In genomic region chr3:183583331-183584245, GRCh38 we compare ENCODE assay signal across 2 cellular contexts.
TF ChIP-seq lines count a peak whose summit lies in the region.

No MANE protein-coding gene starts in this region.

TF ChIP-seq in GM23338, 12 proteins besides CTCF, POLR2A, EP300 and RAD21:
- TF ChIP-seq EZH2 (IDR thresholded peaks at IDR 0.05; ENCODE audit: low read depth, unreplicated experiment), result no peak
- no peak for TF ChIP-seq EZH2phosphoT487 (IDR thresholded peaks at IDR 0.05; ENCODE audit: unreplicated experiment)
- TF ChIP-seq, protein P1, sequence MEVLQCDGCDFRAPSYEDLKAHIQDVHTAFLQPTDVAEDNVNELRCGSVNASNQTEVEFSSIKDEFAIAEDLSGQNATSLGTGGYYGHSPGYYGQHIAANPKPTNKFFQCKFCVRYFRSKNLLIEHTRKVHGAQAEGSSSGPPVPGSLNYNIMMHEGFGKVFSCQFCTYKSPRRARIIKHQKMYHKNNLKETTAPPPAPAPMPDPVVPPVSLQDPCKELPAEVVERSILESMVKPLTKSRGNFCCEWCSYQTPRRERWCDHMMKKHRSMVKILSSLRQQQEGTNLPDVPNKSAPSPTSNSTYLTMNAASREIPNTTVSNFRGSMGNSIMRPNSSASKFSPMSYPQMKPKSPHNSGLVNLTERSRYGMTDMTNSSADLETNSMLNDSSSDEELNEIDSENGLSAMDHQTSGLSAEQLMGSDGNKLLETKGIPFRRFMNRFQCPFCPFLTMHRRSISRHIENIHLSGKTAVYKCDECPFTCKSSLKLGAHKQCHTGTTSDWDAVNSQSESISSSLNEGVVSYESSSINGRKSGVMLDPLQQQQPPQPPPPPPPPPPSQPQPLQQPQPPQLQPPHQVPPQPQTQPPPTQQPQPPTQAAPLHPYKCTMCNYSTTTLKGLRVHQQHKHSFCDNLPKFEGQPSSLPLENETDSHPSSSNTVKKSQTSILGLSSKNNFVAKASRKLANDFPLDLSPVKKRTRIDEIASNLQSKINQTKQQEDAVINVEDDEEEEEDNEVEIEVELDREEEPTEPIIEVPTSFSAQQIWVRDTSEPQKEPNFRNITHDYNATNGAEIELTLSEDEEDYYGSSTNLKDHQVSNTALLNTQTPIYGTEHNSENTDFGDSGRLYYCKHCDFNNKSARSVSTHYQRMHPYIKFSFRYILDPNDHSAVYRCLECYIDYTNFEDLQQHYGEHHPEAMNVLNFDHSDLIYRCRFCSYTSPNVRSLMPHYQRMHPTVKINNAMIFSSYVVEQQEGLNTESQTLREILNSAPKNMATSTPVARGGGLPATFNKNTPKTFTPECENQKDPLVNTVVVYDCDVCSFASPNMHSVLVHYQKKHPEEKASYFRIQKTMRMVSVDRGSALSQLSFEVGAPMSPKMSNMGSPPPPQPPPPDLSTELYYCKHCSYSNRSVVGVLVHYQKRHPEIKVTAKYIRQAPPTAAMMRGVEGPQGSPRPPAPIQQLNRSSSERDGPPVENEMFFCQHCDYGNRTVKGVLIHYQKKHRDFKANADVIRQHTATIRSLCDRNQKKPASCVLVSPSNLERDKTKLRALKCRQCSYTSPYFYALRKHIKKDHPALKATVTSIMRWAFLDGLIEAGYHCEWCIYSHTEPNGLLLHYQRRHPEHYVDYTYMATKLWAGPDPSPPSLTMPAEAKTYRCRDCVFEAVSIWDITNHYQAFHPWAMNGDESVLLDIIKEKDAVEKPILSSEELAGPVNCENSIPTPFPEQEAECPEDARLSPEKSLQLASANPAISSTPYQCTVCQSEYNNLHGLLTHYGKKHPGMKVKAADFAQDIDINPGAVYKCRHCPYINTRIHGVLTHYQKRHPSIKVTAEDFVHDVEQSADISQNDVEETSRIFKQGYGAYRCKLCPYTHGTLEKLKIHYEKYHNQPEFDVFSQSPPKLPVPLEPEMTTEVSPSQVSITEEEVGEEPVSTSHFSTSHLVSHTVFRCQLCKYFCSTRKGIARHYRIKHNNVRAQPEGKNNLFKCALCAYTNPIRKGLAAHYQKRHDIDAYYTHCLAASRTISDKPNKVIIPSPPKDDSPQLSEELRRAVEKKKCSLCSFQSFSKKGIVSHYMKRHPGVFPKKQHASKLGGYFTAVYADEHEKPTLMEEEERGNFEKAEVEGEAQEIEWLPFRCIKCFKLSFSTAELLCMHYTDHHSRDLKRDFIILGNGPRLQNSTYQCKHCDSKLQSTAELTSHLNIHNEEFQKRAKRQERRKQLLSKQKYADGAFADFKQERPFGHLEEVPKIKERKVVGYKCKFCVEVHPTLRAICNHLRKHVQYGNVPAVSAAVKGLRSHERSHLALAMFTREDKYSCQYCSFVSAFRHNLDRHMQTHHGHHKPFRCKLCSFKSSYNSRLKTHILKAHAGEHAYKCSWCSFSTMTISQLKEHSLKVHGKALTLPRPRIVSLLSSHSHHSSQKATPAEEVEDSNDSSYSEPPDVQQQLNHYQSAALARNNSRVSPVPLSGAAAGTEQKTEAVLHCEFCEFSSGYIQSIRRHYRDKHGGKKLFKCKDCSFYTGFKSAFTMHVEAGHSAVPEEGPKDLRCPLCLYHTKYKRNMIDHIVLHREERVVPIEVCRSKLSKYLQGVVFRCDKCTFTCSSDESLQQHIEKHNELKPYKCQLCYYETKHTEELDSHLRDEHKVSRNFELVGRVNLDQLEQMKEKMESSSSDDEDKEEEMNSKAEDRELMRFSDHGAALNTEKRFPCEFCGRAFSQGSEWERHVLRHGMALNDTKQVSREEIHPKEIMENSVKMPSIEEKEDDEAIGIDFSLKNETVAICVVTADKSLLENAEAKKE (CRISPR knock-in tag; IDR thresholded peaks at IDR 0.05), result no peak
- no peak for TF ChIP-seq JUNB (IDR thresholded peaks at IDR 0.05; ENCODE audit: unreplicated experiment)
- no peak for TF ChIP-seq STAT1 (IDR thresholded peaks at IDR 0.05; ENCODE audit: unreplicated experiment)

TF ChIP-seq in K562, 482 proteins besides CTCF, POLR2A, EP300 and RAD21:
- TF ChIP-seq, protein P2, sequence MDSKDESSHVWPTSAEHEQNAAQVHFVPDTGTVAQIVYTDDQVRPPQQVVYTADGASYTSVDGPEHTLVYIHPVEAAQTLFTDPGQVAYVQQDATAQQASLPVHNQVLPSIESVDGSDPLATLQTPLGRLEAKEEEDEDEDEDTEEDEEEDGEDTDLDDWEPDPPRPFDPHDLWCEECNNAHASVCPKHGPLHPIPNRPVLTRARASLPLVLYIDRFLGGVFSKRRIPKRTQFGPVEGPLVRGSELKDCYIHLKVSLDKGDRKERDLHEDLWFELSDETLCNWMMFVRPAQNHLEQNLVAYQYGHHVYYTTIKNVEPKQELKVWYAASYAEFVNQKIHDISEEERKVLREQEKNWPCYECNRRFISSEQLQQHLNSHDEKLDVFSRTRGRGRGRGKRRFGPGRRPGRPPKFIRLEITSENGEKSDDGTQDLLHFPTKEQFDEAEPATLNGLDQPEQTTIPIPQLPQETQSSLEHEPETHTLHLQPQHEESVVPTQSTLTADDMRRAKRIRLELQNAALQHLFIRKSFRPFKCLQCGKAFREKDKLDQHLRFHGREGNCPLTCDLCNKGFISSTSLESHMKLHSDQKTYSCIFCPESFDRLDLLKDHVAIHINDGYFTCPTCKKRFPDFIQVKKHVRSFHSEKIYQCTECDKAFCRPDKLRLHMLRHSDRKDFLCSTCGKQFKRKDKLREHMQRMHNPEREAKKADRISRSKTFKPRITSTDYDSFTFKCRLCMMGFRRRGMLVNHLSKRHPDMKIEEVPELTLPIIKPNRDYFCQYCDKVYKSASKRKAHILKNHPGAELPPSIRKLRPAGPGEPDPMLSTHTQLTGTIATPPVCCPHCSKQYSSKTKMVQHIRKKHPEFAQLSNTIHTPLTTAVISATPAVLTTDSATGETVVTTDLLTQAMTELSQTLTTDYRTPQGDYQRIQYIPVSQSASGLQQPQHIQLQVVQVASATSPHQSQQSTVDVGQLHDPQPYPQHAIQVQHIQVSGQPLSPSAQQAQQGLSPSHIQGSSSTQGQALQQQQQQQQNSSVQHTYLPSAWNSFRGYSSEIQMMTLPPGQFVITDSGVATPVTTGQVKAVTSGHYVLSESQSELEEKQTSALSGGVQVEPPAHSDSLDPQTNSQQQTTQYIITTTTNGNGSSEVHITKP (IDR thresholded peaks at IDR 0.05; ENCODE audit: partially characterized antibody), result no peak
- TF ChIP-seq STAT5A (IDR thresholded peaks at IDR 0.05; ENCODE audit: borderline replicate concordance, low read length) (no peak), SAFB (IDR thresholded peaks at IDR 0.05; ENCODE audit: borderline replicate concordance, low read depth, low read length) (no peak), BHLHE40 (IDR thresholded peaks at IDR 0.05; ENCODE audit: low read length) (peak; percentile 52; the same call in 1 of the 2 replicates)
